ENCODE assay signal across 15 cellular contexts in genomic region chr11:6225024-6225423, GRCh38. TPM values are rescaled to one million over a fixed set of nuclear protein-coding genes. Genes with fewer than 3 reads are reported as not detected.
A peak's percentile ranks its signal among the peaks of the same experiment; 100 is the strongest.
DNase-seq lines count a peak whose midpoint lies in the region; ATAC-seq and TF ChIP-seq lines count a peak whose summit lies in the region.
"Had no signal": no experiment of that assay in that cellular context is flagged by ENCODE, and none has a peak within 500 bp of the region (broad histone marks: within the 10 kb centered on the region; RNA-seq: fewer than 3 reads in every experiment).

No MANE protein-coding gene starts in this region.

- no peak overlapping the region for H3K4me3 ChIP-seq in Peyer's patch

- H3K27me3 ChIP-seq in Peyer's patch: no peaks in the 10 kb centered on the region

- no peaks in the 10 kb centered on the region for H3K9me3 Mint-ChIP-seq in stimulated activated naive CD8-positive, alpha-beta T cell treated with anti-CD3 and anti-CD28 coated beads, Interleukin-15, Interleukin-2, amounts not matched to agents 100 ng/mL and 50 ng/mL, for 24 hours
- H3K9me3 Mint-ChIP-seq in stimulated activated naive CD8-positive, alpha-beta T cell treated with anti-CD3 and anti-CD28 coated beads, Interleukin-15, amount 100 ng/mL, for 72 hours: no peaks in the 10 kb centered on the region
- peaks cover 0 to 2% of the 10 kb centered on the region in 2 donors for H3K9me3 Mint-ChIP-seq in natural killer cell

- TF ChIP-seq CTCF in natural killer cell (IDR thresholded peaks at IDR 0.05) (no peak), Peyer's patch (IDR thresholded peaks at IDR 0.05) (no peak)

- intact Hi-C loops in natural killer cell (cut with micrococcal nuclease): no loop called here

- peaks cover 36% of the 10 kb centered on the region for H3K4me1 Mint-ChIP-seq in stimulated activated naive CD8-positive, alpha-beta T cell treated with anti-CD3 and anti-CD28 coated beads, Interleukin-15, Interleukin-2, amounts not matched to agents 100 ng/mL and 50 ng/mL, for 24 hours (ENCODE audit: low read depth)
- H3K4me1 Mint-ChIP-seq in stimulated activated naive CD8-positive, alpha-beta T cell treated with anti-CD3 and anti-CD28 coated beads, Interleukin-15, amount 100 ng/mL, for 72 hours: peaks cover 23% of the 10 kb centered on the region
- H3K4me1 Mint-ChIP-seq in natural killer cell: peaks cover 55% of the 10 kb centered on the region in 2 donors

- peaks cover 0 to 45% (median 0%) of the 10 kb centered on the region in 3 donors for H3K36me3 ChIP-seq in Peyer's patch

- peak overlapping the region; percentile 8 for H3K27ac Mint-ChIP-seq in stimulated activated naive CD8-positive, alpha-beta T cell treated with anti-CD3 and anti-CD28 coated beads, Interleukin-15, Interleukin-2, amounts not matched to agents 100 ng/mL and 50 ng/mL, for 24 hours
- peak overlapping the region in 1 of 2 donors; percentile 17 for H3K27ac Mint-ChIP-seq in stimulated activated naive CD8-positive, alpha-beta T cell treated with anti-CD3 and anti-CD28 coated beads, Interleukin-15, amount 100 ng/mL, for 72 hours
- peak overlapping the region; percentile 77 to 89 for H3K27ac Mint-ChIP-seq in natural killer cell

- H3K27me3 Mint-ChIP-seq in stimulated activated naive CD8-positive, alpha-beta T cell treated with anti-CD3 and anti-CD28 coated beads, Interleukin-15, Interleukin-2, amounts not matched to agents 100 ng/mL and 50 ng/mL, for 24 hours: no peaks in the 10 kb centered on the region
- no peaks in the 10 kb centered on the region for H3K27me3 Mint-ChIP-seq in stimulated activated naive CD8-positive, alpha-beta T cell treated with anti-CD3 and anti-CD28 coated beads, Interleukin-15, amount 100 ng/mL, for 72 hours
- no peaks in the 10 kb centered on the region for H3K27me3 Mint-ChIP-seq in natural killer cell (ENCODE audit: low read depth in 2 of 2)

- H3K36me3 Mint-ChIP-seq in stimulated activated naive CD8-positive, alpha-beta T cell treated with anti-CD3 and anti-CD28 coated beads, Interleukin-15, Interleukin-2, amounts not matched to agents 100 ng/mL and 50 ng/mL, for 24 hours (ENCODE audit: low read depth): peaks cover 31% of the 10 kb centered on the region
- H3K36me3 Mint-ChIP-seq in natural killer cell: peaks cover 15% of the 10 kb centered on the region

- peaks cover 0 to 26% (median 0%) of the 10 kb centered on the region in 4 donors for H3K4me1 ChIP-seq in Peyer's patch

- no peak for DNase-seq in stimulated activated naive CD8-positive, alpha-beta T cell treated with anti-CD3 and anti-CD28 coated beads, Interleukin-15, amount 100 ng/mL, for 72 hours
- DNase-seq in dermis blood vessel endothelial cell (peak; percentile 8), natural killer cell (no peak), Peyer's patch (no peak), A172 (ENCODE audit: low spot score) (no peak), NK-92 (lab: John Stamatoyannopoulos, UW; ENCODE audit: unreplicated experiment) (no peak)
- DNase-seq: GOT3, KBM-7, NCI-H1436, NCI-H2029, NCI-H510A, NCI-H82, SHP77 had no signal

- no peak for ATAC-seq in stimulated activated naive CD8-positive, alpha-beta T cell treated with anti-CD3 and anti-CD28 coated beads, Interleukin-15, amount 100 ng/mL, for 72 hours
- ATAC-seq in natural killer cell: no peak

- no peak overlapping the region for H3K27ac ChIP-seq in Peyer's patch
- H3K27ac ChIP-seq: C4-2B had no signal

- H3K9me3 ChIP-seq in Peyer's patch: no peaks in the 10 kb centered on the region

- no peak for TF ChIP-seq POLR2A in Peyer's patch (IDR thresholded peaks at IDR 0.05)

- no peak overlapping the region for H3K4me3 Mint-ChIP-seq in stimulated activated naive CD8-positive, alpha-beta T cell treated with anti-CD3 and anti-CD28 coated beads, Interleukin-15, Interleukin-2, amounts not matched to agents 100 ng/mL and 50 ng/mL, for 24 hours
- H3K4me3 Mint-ChIP-seq in stimulated activated naive CD8-positive, alpha-beta T cell treated with anti-CD3 and anti-CD28 coated beads, Interleukin-15, amount 100 ng/mL, for 72 hours: no peak overlapping the region
- H3K4me3 Mint-ChIP-seq in natural killer cell: no peak overlapping the region

RNA-seq across cellular contexts. Expression of gene FHIP1B, which starts 9.4 kb away (rescaled TPM):
- total RNA-seq in dermis blood vessel endothelial cell: 9.5 and 15.1 TPM in 2 replicates
- total RNA-seq in natural killer cell: 10 to 100 TPM; 50.6 to 76.9 (median 58.4) TPM
- total RNA-seq in Peyer's patch: 100 to 1,000 TPM; 135 to 484 (median 279) TPM
- 9.6 and 13.1 TPM in 2 replicates for total RNA-seq in A172 (2014; rRNA removed; shearing (Covaris generic))

RNA-seq across cellular contexts. Expression of gene CNGA4, which starts 13.9 kb away (rescaled TPM):
- total RNA-seq in dermis blood vessel endothelial cell: 0.09 TPM in 1 of 2 replicates, not detected in the other
- under 1 TPM; 0.35 to 0.50 (median 0.39) TPM for total RNA-seq in natural killer cell
- 1 to 10 TPM in 1 of 4 donors, under 1 TPM in 1, not detected in 2; 0.85 to 1.1 TPM for total RNA-seq in Peyer's patch
- 0.17 TPM in 1 of 2 replicates, not detected in the other for total RNA-seq in A172 (2014; rRNA removed; shearing (Covaris generic))

RNA-seq across cellular contexts. Expression of gene C11orf42, which starts 19.7 kb away (rescaled TPM):
- not detected in 2 replicates for total RNA-seq in dermis blood vessel endothelial cell
- not detected for total RNA-seq in natural killer cell
- total RNA-seq in Peyer's patch: not detected
- total RNA-seq in A172 (2014; rRNA removed; shearing (Covaris generic)): not detected in 2 replicates

RNA-seq across cellular contexts. Expression of gene OR52W1, which starts 26.0 kb away (rescaled TPM):
- total RNA-seq in dermis blood vessel endothelial cell (not detected in 2 replicates), natural killer cell (not detected), Peyer's patch (not detected)
- not detected in 2 replicates for total RNA-seq in A172 (2014; rRNA removed; shearing (Covaris generic))

RNA-seq across cellular contexts. Expression of gene CCKBR, which starts 34.6 kb away (rescaled TPM):
- not detected in 2 replicates for total RNA-seq in dermis blood vessel endothelial cell
- total RNA-seq in natural killer cell: not detected
- not detected for total RNA-seq in Peyer's patch
- total RNA-seq in A172 (2014; rRNA removed; shearing (Covaris generic)): not detected in 2 replicates
